ENCODE assay signal across 9 cellular contexts in the genomic region with DNA sequence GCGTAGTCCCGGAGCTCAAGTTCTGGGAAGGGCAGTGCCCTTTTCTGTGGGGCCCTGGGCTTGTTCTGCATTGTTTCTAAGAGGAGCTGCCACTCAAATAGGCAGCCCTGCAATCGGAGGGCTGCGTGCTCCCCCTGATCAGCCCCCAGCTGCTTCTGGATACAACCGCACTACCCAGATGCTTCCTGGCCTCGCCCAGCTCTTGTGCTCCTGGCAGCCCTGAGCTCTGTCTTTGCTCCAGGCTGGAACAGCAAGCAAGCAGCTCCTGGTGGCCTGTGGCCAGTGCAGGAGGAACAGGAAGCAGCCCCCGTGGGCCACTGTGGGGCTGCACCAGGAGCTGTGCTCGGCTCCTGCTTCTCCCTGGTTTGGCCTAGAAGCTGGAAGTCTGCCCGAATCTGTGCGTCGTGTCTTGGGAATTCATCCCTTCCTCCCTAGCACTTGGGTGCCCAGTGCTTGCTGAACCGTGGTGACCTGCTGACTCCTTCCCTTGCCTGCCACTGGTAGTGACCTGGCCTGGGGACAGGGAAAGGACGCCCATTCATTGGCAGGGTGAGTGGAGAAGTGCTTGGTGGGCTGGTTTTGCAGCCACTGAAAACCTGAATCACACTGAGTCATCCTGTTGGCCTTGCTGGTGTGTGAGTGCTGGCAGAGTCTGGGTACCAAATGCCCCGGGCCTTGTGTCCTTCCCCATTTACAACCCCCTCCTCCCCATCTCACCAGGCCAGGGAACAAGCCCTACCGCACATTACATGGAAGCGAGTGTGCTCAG. TPM values are rescaled to one million over a fixed set of nuclear protein-coding genes. Genes with fewer than 3 reads are reported as not detected.
DNase-seq lines count a peak whose midpoint lies in the region; ATAC-seq and TF ChIP-seq lines count a peak whose summit lies in the region.
"Had no signal": no experiment of that assay in that cellular context is flagged by ENCODE, and none has a peak within 500 bp of the region (broad histone marks: within the 10 kb centered on the region; RNA-seq: fewer than 3 reads in every experiment).

No MANE protein-coding gene starts in this region.

- H3K9me3 Mint-ChIP-seq in stimulated activated naive CD8-positive, alpha-beta T cell treated with anti-CD3 and anti-CD28 coated beads, Interleukin-15, amount 100 ng/mL, for 72 hours = no peaks in the 10 kb centered on the region
- H3K9me3 Mint-ChIP-seq: activated B cell treated with CpG ODN at 0.5 μM for 24 hours had no signal

- 10 to 17% methylated on average over 16 of the region's 16 CpGs for WGBS in aorta, 2 donors

- ATAC-seq in stimulated activated naive CD8-positive, alpha-beta T cell treated with anti-CD3 and anti-CD28 coated beads, Interleukin-15, Interleukin-2, amounts not matched to agents 100 U/mL and 50 U/mL, for 24 hours = peak; percentile 4
- ATAC-seq in stimulated activated naive CD8-positive, alpha-beta T cell treated with anti-CD3 and anti-CD28 coated beads, Interleukin-15, amount 100 ng/mL, for 72 hours = no peak
- ATAC-seq in aorta (ENCODE audit: low FRiP score) (peak; percentile 49), HG03457 (IDR thresholded peaks at IDR 0.05; ENCODE audit: unreplicated experiment) (no peak), left lobe of liver (no peak)

- no peak overlapping the region for H3K4me3 Mint-ChIP-seq in stimulated activated naive CD8-positive, alpha-beta T cell treated with anti-CD3 and anti-CD28 coated beads, Interleukin-15, amount 100 ng/mL, for 72 hours
- H3K4me3 Mint-ChIP-seq: activated B cell treated with CpG ODN at 0.5 μM for 24 hours had no signal

- H3K9me3 ChIP-seq in aorta (ENCODE audit: control insufficient read depth, low read length) = no peaks in the 10 kb centered on the region

- peaks cover 0 to 7% of the 10 kb centered on the region in 2 donors for H3K4me1 ChIP-seq in aorta (ENCODE audit: control insufficient read depth in 1 of 2, insufficient read depth in 2 of 2, low read length in 2 of 2)

- H3K36me3 ChIP-seq in aorta (ENCODE audit: control insufficient read depth in 1 of 2, insufficient read depth in 2 of 2, low read length in 1 of 2) = no peaks in the 10 kb centered on the region

- H3K27me3 ChIP-seq in aorta (ENCODE audit: control insufficient read depth in 1 of 2, insufficient read depth in 2 of 2, low read length in 1 of 2) = no peaks in the 10 kb centered on the region

- no peak for TF ChIP-seq CTCF in choroid plexus epithelial cell (conservative IDR thresholded peaks at IDR 0.05; ENCODE audit: low read depth, low read length)

- peak overlapping the region; percentile 14 to 30 for H3K27ac ChIP-seq in aorta (ENCODE audit: low read depth in 1 of 2, low read length in 2 of 2)

- peaks cover 11% of the 10 kb centered on the region for H3K4me1 Mint-ChIP-seq in stimulated activated naive CD8-positive, alpha-beta T cell treated with anti-CD3 and anti-CD28 coated beads, Interleukin-15, amount 100 ng/mL, for 72 hours
- H3K4me1 Mint-ChIP-seq: activated B cell treated with CpG ODN at 0.5 μM for 24 hours had no signal

- H3K27ac Mint-ChIP-seq in stimulated activated naive CD8-positive, alpha-beta T cell treated with anti-CD3 and anti-CD28 coated beads, Interleukin-15, amount 100 ng/mL, for 72 hours = no peak overlapping the region
- H3K27ac Mint-ChIP-seq: activated B cell treated with CpG ODN at 0.5 μM for 24 hours had no signal

- H3K4me3 ChIP-seq in choroid plexus epithelial cell (ENCODE audit: low read depth, low read length) (no peak overlapping the region), aorta (ENCODE audit: low read length in 2 of 2) (no peak overlapping the region)

- H3K27me3 Mint-ChIP-seq in stimulated activated naive CD8-positive, alpha-beta T cell treated with anti-CD3 and anti-CD28 coated beads, Interleukin-15, amount 100 ng/mL, for 72 hours = peaks cover 12% of the 10 kb centered on the region
- H3K27me3 Mint-ChIP-seq: activated B cell treated with CpG ODN at 0.5 μM for 24 hours had no signal

- intact Hi-C loops in aorta (cut with DNase I) = loop anchor here in 1 of 2 donors (5.0 kb wide), 1 partner anchor 50 kb away; a partner anchor contains a TSS

- DNase-seq in stimulated activated naive CD8-positive, alpha-beta T cell treated with anti-CD3 and anti-CD28 coated beads, Interleukin-15, Interleukin-2, amounts not matched to agents 100 U/mL and 50 U/mL, for 24 hours = no peak
- no peak for DNase-seq in stimulated activated naive CD8-positive, alpha-beta T cell treated with anti-CD3 and anti-CD28 coated beads, Interleukin-15, amount 100 ng/mL, for 72 hours
- DNase-seq in choroid plexus epithelial cell (ENCODE audit: low read depth) (peak; percentile 35), medulla oblongata (ENCODE audit: extremely low spot score) (peak; percentile 70), aorta (peak; percentile 86 to 91), left lobe of liver (ENCODE audit: low spot score) (no peak)
- no peak for DNase-seq in activated effector memory CD4-positive, alpha-beta T cell treated with Interleukin-2 at 50 U/mL for 16 hours
- DNase-seq: activated B cell treated with CpG ODN at 0.5 μM for 24 hours had no signal

RNA-seq across cellular contexts. Expression of a gene that starts 27.3 kb away (rescaled TPM):
- total RNA-seq in aorta (not detected), left lobe of liver (not detected)
- polyA plus RNA-seq in aorta = not detected
- total RNA-seq: activated B cell treated with CpG ODN at 0.5 μM for 24 hours had no signal

RNA-seq across cellular contexts. Expression of a gene that starts 49.1 kb away (rescaled TPM):
- total RNA-seq in aorta (10 to 100 TPM; 32.8 to 54.0 TPM), left lobe of liver (20.7 TPM)
- polyA plus RNA-seq in aorta = 10 to 100 TPM in 1 of 2 donors, 1 to 10 TPM in 1; 4.4 to 13.3 TPM

Comparison
In these comparisons a context has a peak if more than half of its experiments do, and no peak if none do; other contexts are left out.
1. ATAC-seq: peak in stimulated activated naive CD8-positive, alpha-beta T cell treated with anti-CD3 and anti-CD28 coated beads, Interleukin-15, Interleukin-2, amounts not matched to agents 100 U/mL and 50 U/mL, for 24 hours (single experiment) and aorta (single experiment); none in stimulated activated naive CD8-positive, alpha-beta T cell treated with anti-CD3 and anti-CD28 coated beads, Interleukin-15, amount 100 ng/mL, for 72 hours (single experiment), HG03457 (single experiment) and left lobe of liver (single experiment).
2. DNase-seq: peak in choroid plexus epithelial cell (single experiment), medulla oblongata (single experiment) and aorta (2 of 2); none in stimulated activated naive CD8-positive, alpha-beta T cell treated with anti-CD3 and anti-CD28 coated beads, Interleukin-15, Interleukin-2, amounts not matched to agents 100 U/mL and 50 U/mL, for 24 hours (single experiment), stimulated activated naive CD8-positive, alpha-beta T cell treated with anti-CD3 and anti-CD28 coated beads, Interleukin-15, amount 100 ng/mL, for 72 hours (0 of 2), activated effector memory CD4-positive, alpha-beta T cell treated with Interleukin-2 at 50 U/mL for 16 hours (single experiment) and left lobe of liver (single experiment).